Comparison of ENCODE assay signal across 1 cellular context in genomic region chr3:50278106-50278867, GRCh38.
TF ChIP-seq lines count a peak whose summit lies in the region.

No MANE protein-coding gene starts in this region.

TF ChIP-seq in SK-N-SH treated with all-trans-retinoic acid at 6 μM for 48 hours, 23 proteins besides CTCF, POLR2A, EP300 and RAD21 (continued from another document):
- TF ChIP-seq POU6F1 (CRISPR knock-in tag; IDR thresholded peaks at IDR 0.05; ENCODE audit: borderline replicate concordance, low read depth) = no peak
TF ChIP-seq in SK-N-SH treated with all-trans-retinoic acid at 6 μM for 48 hours: peak in this region for 0.
